In the genomic region with DNA sequence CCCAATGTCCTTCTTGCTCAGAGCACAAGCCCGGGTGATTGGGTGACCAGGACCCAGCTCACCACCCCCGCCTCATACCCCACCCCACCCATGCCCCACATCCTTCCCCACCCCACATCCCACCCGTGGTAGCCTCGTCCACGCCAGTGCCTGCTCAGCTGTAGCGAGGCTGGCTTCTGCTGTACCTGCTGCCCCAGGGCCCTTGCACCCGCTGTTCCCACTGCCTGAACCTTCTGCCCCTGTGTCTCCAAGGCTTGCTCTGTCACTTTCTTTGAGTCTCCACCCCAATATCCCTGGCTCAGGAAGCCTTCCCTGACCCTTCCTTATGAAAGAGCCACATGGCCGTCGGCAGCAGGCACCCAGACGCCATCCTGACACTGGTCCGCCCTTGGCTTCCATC, we compare ENCODE assay signal across 1 cellular context.
TF ChIP-seq lines count a peak whose summit lies in the region.

No MANE protein-coding gene starts in this region.

TF ChIP-seq in H1, 55 proteins besides CTCF, POLR2A, EP300 and RAD21:
- no peak for TF ChIP-seq KDM4A (IDR thresholded peaks at IDR 0.05; ENCODE audit: low read depth, low read length, severe bottlenecking)
